In genomic region chr5:67770431-67771025, GRCh38 we compare ENCODE assay signal across 11 cellular contexts.
DNase-seq lines count a peak whose midpoint lies in the region; ATAC-seq, FAIRE-seq and TF ChIP-seq lines count a peak whose summit lies in the region.
"Had no signal": no experiment of that assay in that cellular context is flagged by ENCODE, and none has a peak within 500 bp of the region (broad histone marks: within the 10 kb centered on the region; RNA-seq: fewer than 3 reads in every experiment).

No MANE protein-coding gene starts in this region.

- no peak for TF ChIP-seq EP300 in K562 (IDR thresholded peaks at IDR 0.05; ENCODE audit: low read length)

- no peaks in the 10 kb centered on the region for H3K9me3 ChIP-seq in K562 (replicated peaks; ENCODE audit: control insufficient read depth, insufficient read depth, low read depth, low read length)
- no peaks in the 10 kb centered on the region for H3K9me3 ChIP-seq in naive thymus-derived CD4-positive, alpha-beta T cell (ENCODE audit: control insufficient read depth in 2 of 3, low read length in 3 of 3)

- peak; percentile 6 for FAIRE-seq in K562 (lab: Jason Lieb, UNC)
- FAIRE-seq: colon had no signal

- peak overlapping the region; percentile 22; the same call in 1 of the 2 replicates for H2AFZ ChIP-seq in K562 (ENCODE audit: low read depth, low read length)

- H3K36me3 ChIP-seq in K562 (ENCODE audit: control insufficient read depth, insufficient read depth, low read length) = no peaks in the 10 kb centered on the region
- no peaks in the 10 kb centered on the region for H3K36me3 ChIP-seq in naive thymus-derived CD4-positive, alpha-beta T cell (ENCODE audit: control insufficient read depth in 2 of 3, insufficient read depth in 3 of 3, low read length in 3 of 3)

- H3K36me3 Mint-ChIP-seq in naive thymus-derived CD4-positive, alpha-beta T cell = no peaks in the 10 kb centered on the region
- no peaks in the 10 kb centered on the region for H3K36me3 Mint-ChIP-seq in T-cell

- no peaks in the 10 kb centered on the region for H3K79me2 ChIP-seq in K562 (ENCODE audit: control insufficient read depth, insufficient read depth, low read length)

- WGBS in K562 (ENCODE audit: insufficient coverage, low coverage, missing lambda C conversion rate) = 4% methylated on average over 5 of the region's 5 CpGs

- no peaks in the 10 kb centered on the region for H3K27me3 ChIP-seq in K562 (ENCODE audit: control insufficient read depth in 2 of 2, insufficient read depth in 2 of 2, low read length in 2 of 2)
- H3K27me3 ChIP-seq in naive thymus-derived CD4-positive, alpha-beta T cell (ENCODE audit: control insufficient read depth in 2 of 2, insufficient read depth in 2 of 2, low read length in 2 of 2) = no peaks in the 10 kb centered on the region

- no peak for TF ChIP-seq RAD21 in K562 (CRISPR knock-in tag; conservative IDR thresholded peaks at IDR 0.05 in 1 of 2, IDR thresholded peaks at IDR 0.05 in 1 of 2)

- no peak overlapping the region for H3K4me3 Mint-ChIP-seq in naive thymus-derived CD4-positive, alpha-beta T cell
- H3K4me3 Mint-ChIP-seq in T-cell = no peak overlapping the region

- H3K4me1 ChIP-seq in K562 (replicated peaks in 1 of 2; ENCODE audit: control insufficient read depth in 2 of 2, insufficient read depth in 2 of 2, low read length in 2 of 2) = peaks cover 0 to 11% of the 10 kb centered on the region in 2 experiments; a peak in 3 of 5 replicates
- H3K4me1 ChIP-seq in naive thymus-derived CD4-positive, alpha-beta T cell (ENCODE audit: control insufficient read depth in 2 of 2, insufficient read depth in 2 of 2, low read length in 2 of 2) = no peaks in the 10 kb centered on the region

- POLR2A ChIA-PET in K562 (lab: Yijun Ruan, JAX) (no interaction called here), T-cell (lab: Charles Lee) (interaction anchor here (0.6 to 0.7 kb wide), 2 partner anchors 17 to 457 kb away, joined by 4 to 5 read pairs; no protein-coding TSS in a partner anchor)
- POLR2A ChIA-PET in naive thymus-derived CD4-positive, alpha-beta T cell (lab: Charles Lee) = no interaction called here

- in situ Hi-C loops in K562 (cut with MboI) = no loop called here

- peak; percentile 85 for ATAC-seq in K562
- peak; percentile 72 for ATAC-seq in naive thymus-derived CD4-positive, alpha-beta T cell
- ATAC-seq in GM19463 (IDR thresholded peaks at IDR 0.05; ENCODE audit: unreplicated experiment) = no peak
- no peak for ATAC-seq in T-cell (replicated peaks in 1 of 4)

- TF ChIP-seq POLR2A in K562 (conservative IDR thresholded peaks at IDR 0.05) = no peak

- no peak overlapping the region for H3K9ac ChIP-seq in K562 (ENCODE audit: insufficient read depth in 1 of 2, low read depth in 2 of 2, low read length in 2 of 2)

- peak; percentile 79 to 85 for DNase-seq in AML-193 (lab: John Stamatoyannopoulos, UW)
- DNase-seq in LoVo (ENCODE audit: low spot score) = peak; percentile 69
- peak in 2 of 4 experiments; percentile 17 to 41 for DNase-seq in K562 (ENCODE audit: extremely low read depth in 1 of 4, low spot score in 3 of 4)
- DNase-seq in naive thymus-derived CD4-positive, alpha-beta T cell = no peak
- no peak for DNase-seq in NCI-H510A (lab: John Stamatoyannopoulos, UW)
- no peak for DNase-seq in HK-2 (ENCODE audit: unreplicated experiment)
- DNase-seq in T-cell = no peak
- DNase-seq: activated effector memory CD4-positive, alpha-beta T cell treated with Interleukin-2 at 50 U/mL for 16 hours; NCI-H2081 treated with DMSO at 0.1 percent for 48 hours had no signal

- H3K27ac ChIP-seq in K562 (ENCODE audit: extremely low read depth, low read depth, low read length) = peak overlapping the region; percentile 44; the same call in 1 of the 3 replicates
- H3K27ac ChIP-seq in naive thymus-derived CD4-positive, alpha-beta T cell (ENCODE audit: low read depth, low read length) = no peak overlapping the region

- H3K27me3 Mint-ChIP-seq in naive thymus-derived CD4-positive, alpha-beta T cell = no peaks in the 10 kb centered on the region
- H3K27me3 Mint-ChIP-seq in T-cell = peaks cover 4 to 8% of the 10 kb centered on the region in 2 donors

- no peaks in the 10 kb centered on the region for H3K9me3 Mint-ChIP-seq in naive thymus-derived CD4-positive, alpha-beta T cell
- no peaks in the 10 kb centered on the region for H3K9me3 Mint-ChIP-seq in T-cell

- H4K20me1 ChIP-seq in K562 (replicated peaks; ENCODE audit: control insufficient read depth, insufficient read depth, low read length) = no peaks in the 10 kb centered on the region

- no peak for TF ChIP-seq CTCF in K562 (IDR thresholded peaks at IDR 0.05 in 2 of 3, conservative IDR thresholded peaks at IDR 0.05 in 1 of 3; ENCODE audit: insufficient read depth in 2 of 3, low read depth in 1 of 3, low read length in 3 of 3)

- H3K4me2 ChIP-seq in K562 (ENCODE audit: insufficient read depth, low read length) = peak overlapping the region; percentile 1; the same call in 1 of the 2 replicates

- intact Hi-C loops in K562 (cut with micrococcal nuclease) = no loop called here
- intact Hi-C loops in naive thymus-derived CD4-positive, alpha-beta T cell (cut with micrococcal nuclease) = no loop called here

- no peak overlapping the region for H3K27ac Mint-ChIP-seq in naive thymus-derived CD4-positive, alpha-beta T cell
- H3K27ac Mint-ChIP-seq in T-cell = no peak overlapping the region

- CTCF ChIA-PET in K562 (lab: Yijun Ruan, JAX; ENCODE audit: low intra/inter-chr PET ratio) = no interaction called here
- CTCF ChIA-PET in naive thymus-derived CD4-positive, alpha-beta T cell (lab: Charles Lee) = no interaction called here
- CTCF ChIA-PET in T-cell (lab: Charles Lee) = interaction anchor here (0.6 kb wide), 2 partner anchors 322 to 502 kb away, joined by 3 read pairs; no protein-coding TSS in a partner anchor

- peaks cover 0 to 2% (median 0%) of the 10 kb centered on the region in 7 donors for H3K4me1 Mint-ChIP-seq in naive thymus-derived CD4-positive, alpha-beta T cell
- no peaks in the 10 kb centered on the region for H3K4me1 Mint-ChIP-seq in T-cell

- H3K4me3 ChIP-seq in K562 = no peak overlapping the region
- no peak overlapping the region for H3K4me3 ChIP-seq in naive thymus-derived CD4-positive, alpha-beta T cell (ENCODE audit: low read length)

- no peaks in the 10 kb centered on the region for H3K9me1 ChIP-seq in K562 (ENCODE audit: control insufficient read depth, insufficient read depth, low read length)

- no TSS peak for BruUV-seq in K562 (replicated peaks; lab: Mats Ljungman, UMichigan)

TF ChIP-seq in K562, 482 proteins besides CTCF, POLR2A, EP300 and RAD21 (continues in another document):
- TF ChIP-seq, protein P1, sequence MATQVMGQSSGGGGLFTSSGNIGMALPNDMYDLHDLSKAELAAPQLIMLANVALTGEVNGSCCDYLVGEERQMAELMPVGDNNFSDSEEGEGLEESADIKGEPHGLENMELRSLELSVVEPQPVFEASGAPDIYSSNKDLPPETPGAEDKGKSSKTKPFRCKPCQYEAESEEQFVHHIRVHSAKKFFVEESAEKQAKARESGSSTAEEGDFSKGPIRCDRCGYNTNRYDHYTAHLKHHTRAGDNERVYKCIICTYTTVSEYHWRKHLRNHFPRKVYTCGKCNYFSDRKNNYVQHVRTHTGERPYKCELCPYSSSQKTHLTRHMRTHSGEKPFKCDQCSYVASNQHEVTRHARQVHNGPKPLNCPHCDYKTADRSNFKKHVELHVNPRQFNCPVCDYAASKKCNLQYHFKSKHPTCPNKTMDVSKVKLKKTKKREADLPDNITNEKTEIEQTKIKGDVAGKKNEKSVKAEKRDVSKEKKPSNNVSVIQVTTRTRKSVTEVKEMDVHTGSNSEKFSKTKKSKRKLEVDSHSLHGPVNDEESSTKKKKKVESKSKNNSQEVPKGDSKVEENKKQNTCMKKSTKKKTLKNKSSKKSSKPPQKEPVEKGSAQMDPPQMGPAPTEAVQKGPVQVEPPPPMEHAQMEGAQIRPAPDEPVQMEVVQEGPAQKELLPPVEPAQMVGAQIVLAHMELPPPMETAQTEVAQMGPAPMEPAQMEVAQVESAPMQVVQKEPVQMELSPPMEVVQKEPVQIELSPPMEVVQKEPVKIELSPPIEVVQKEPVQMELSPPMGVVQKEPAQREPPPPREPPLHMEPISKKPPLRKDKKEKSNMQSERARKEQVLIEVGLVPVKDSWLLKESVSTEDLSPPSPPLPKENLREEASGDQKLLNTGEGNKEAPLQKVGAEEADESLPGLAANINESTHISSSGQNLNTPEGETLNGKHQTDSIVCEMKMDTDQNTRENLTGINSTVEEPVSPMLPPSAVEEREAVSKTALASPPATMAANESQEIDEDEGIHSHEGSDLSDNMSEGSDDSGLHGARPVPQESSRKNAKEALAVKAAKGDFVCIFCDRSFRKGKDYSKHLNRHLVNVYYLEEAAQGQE (CRISPR knock-in tag; IDR thresholded peaks at IDR 0.05; ENCODE audit: low read depth) = no peak
- TF ChIP-seq ZFP36 (IDR thresholded peaks at IDR 0.05; ENCODE audit: low read depth, low read length, partially characterized antibody) (peak; percentile 79), ATF1 (CRISPR knock-in tag; IDR thresholded peaks at IDR 0.05) (no peak), ATF1 (tag; IDR thresholded peaks at IDR 0.05) (peak; percentile 24; the same call in 1 of the 2 replicates), SOX6 (IDR thresholded peaks at IDR 0.05) (peak; percentile 51; the same call in 1 of the 2 replicates), ZNF282 (CRISPR knock-in tag; IDR thresholded peaks at IDR 0.05) (no peak), ZNF354B (CRISPR knock-in tag; IDR thresholded peaks at IDR 0.05) (no peak), THRAP3 (IDR thresholded peaks at IDR 0.05; ENCODE audit: borderline replicate concordance) (no peak)
- TF ChIP-seq, protein P2, sequence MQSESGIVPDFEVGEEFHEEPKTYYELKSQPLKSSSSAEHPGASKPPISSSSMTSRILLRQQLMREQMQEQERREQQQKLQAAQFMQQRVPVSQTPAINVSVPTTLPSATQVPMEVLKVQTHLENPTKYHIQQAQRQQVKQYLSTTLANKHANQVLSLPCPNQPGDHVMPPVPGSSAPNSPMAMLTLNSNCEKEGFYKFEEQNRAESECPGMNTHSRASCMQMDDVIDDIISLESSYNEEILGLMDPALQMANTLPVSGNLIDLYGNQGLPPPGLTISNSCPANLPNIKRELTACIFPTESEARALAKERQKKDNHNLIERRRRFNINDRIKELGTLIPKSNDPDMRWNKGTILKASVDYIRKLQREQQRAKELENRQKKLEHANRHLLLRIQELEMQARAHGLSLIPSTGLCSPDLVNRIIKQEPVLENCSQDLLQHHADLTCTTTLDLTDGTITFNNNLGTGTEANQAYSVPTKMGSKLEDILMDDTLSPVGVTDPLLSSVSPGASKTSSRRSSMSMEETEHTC (IDR thresholded peaks at IDR 0.05) = 0 out of 2 replicates have a peak, but pooled peaks have one; percentile 47

Comparison
In these comparisons a context has a peak if more than half of its experiments do, and no peak if none do; other contexts are left out.
1. DNase-seq: peak in AML-193 (2 of 2) and LoVo (single experiment); none in naive thymus-derived CD4-positive, alpha-beta T cell (0 of 9), NCI-H510A (single experiment), HK-2 (single experiment) and T-cell (0 of 34).
2. ATAC-seq: peak in K562 (single experiment) and naive thymus-derived CD4-positive, alpha-beta T cell (single experiment); none in GM19463 (single experiment) and T-cell (0 of 4).
3. CTCF ChIA-PET loops: an anchor here in T-cell (0.6 kb wide); none called in K562 and naive thymus-derived CD4-positive, alpha-beta T cell.
4. POLR2A ChIA-PET loops: an anchor here in T-cell (0.6 to 0.7 kb wide); none called in K562 and naive thymus-derived CD4-positive, alpha-beta T cell.